8 cellular contexts compared by ENCODE assay signal in genomic region chr1:45687014-45687752, GRCh38. TPM values are rescaled to one million over a fixed set of nuclear protein-coding genes. Genes with fewer than 3 reads are reported as not detected.
DNase-seq lines count a peak whose midpoint lies in the region; ATAC-seq, FAIRE-seq and TF ChIP-seq lines count a peak whose summit lies in the region.

No MANE protein-coding gene starts in this region.

- peaks cover 2% of the 10 kb centered on the region in 2 experiments for H3K36me3 ChIP-seq in keratinocyte (ENCODE audit: control insufficient read depth in 2 of 2, extremely low read depth in 1 of 2, insufficient read depth in 2 of 2, low read length in 2 of 2)

- H3K27me3 ChIP-seq in keratinocyte (ENCODE audit: control insufficient read depth, extremely low read depth, insufficient read depth, low read length) = no peaks in the 10 kb centered on the region

- H4K20me1 ChIP-seq in keratinocyte (ENCODE audit: control insufficient read depth, extremely low read depth, insufficient read depth, low read length) = no peaks in the 10 kb centered on the region

- DNase-seq in Ammon's horn (ENCODE audit: low spot score) (peak; percentile 99), NCI-H460 (ENCODE audit: extremely low read depth, low read depth) (peak; percentile 95), cerebellum (ENCODE audit: low spot score) (peak; percentile 97), keratinocyte (ENCODE audit: low read depth, low spot score) (peak; percentile 90)
- peak; percentile 95 for DNase-seq in activated CD4-positive, alpha-beta T cell treated with anti-CD3 and anti-CD28 coated beads for 1 hour
- peak; percentile 90 to 92 for DNase-seq in stimulated activated CD4-positive, alpha-beta T cell treated with anti-CD3 and anti-CD28 coated beads, Interleukin-15, amount 100 ng/mL, for 1 hour (ENCODE audit: low read depth in 1 of 2, low spot score in 1 of 2)

- peak overlapping the region; percentile 99 for H3K27ac ChIP-seq in keratinocyte (ENCODE audit: control insufficient read depth, insufficient read depth, low read length)

- no peaks in the 10 kb centered on the region for H3K9me3 ChIP-seq in keratinocyte (ENCODE audit: control insufficient read depth, low read depth, low read length)

- peaks cover 81% of the 10 kb centered on the region for H3K79me2 ChIP-seq in keratinocyte (ENCODE audit: control insufficient read depth, insufficient read depth, low read length)

- peak; percentile 77 for FAIRE-seq in keratinocyte (lab: Jason Lieb, UNC)

- peak overlapping the region; percentile 100 for H3K4me2 ChIP-seq in keratinocyte (ENCODE audit: control insufficient read depth, extremely low read depth, insufficient read depth, low read depth, low read length)

- dilution Hi-C loops in keratinocyte (cut with MboI; ENCODE audit: extremely low pct_ligation_motif_present, low sequenced_read_pairs) = loop anchor here (25.0 kb wide), 1 partner anchor 175 kb away; no protein-coding TSS in a partner anchor

- peak overlapping the region; percentile 94 for H2AFZ ChIP-seq in keratinocyte (ENCODE audit: control insufficient read depth, low read length)

- peak; percentile 97 for TF ChIP-seq POLR2A in GM19193 (IDR thresholded peaks at IDR 0.05; ENCODE audit: extremely low read depth, insufficient read depth, insufficient read length)

- peak; percentile 83 for ATAC-seq in HG03432 (IDR thresholded peaks at IDR 0.05; ENCODE audit: unreplicated experiment)

- H3K9me1 ChIP-seq in keratinocyte (ENCODE audit: control insufficient read depth, extremely low read depth, insufficient read depth, low read length) = no peaks in the 10 kb centered on the region

- H3K9ac ChIP-seq in keratinocyte (ENCODE audit: control insufficient read depth, extremely low read depth, insufficient read depth, low read length) = peak overlapping the region; percentile 94

- H3K4me3 ChIP-seq in keratinocyte (ENCODE audit: control insufficient read depth in 2 of 3, extremely low read depth in 1 of 3, insufficient read depth in 2 of 3, low read depth in 1 of 3, low read length in 3 of 3) = peak overlapping the region; percentile 72 to 100 (median 100)

- TF ChIP-seq CTCF in keratinocyte (optimal IDR thresholded peaks at IDR 0.05 in 1 of 3, IDR thresholded peaks at IDR 0.05 in 1 of 3, conservative IDR thresholded peaks at IDR 0.05 in 1 of 3; ENCODE audit: extremely low read depth in 1 of 3, insufficient read depth in 2 of 3, low read length in 3 of 3) = no peak

- H3K4me1 ChIP-seq in keratinocyte (ENCODE audit: control insufficient read depth, extremely low read depth, insufficient read depth, low read length) = peaks cover 15% of the 10 kb centered on the region

RNA-seq across cellular contexts. Expression of gene TMEM69, which starts 0.8 kb away (rescaled TPM):
- total RNA-seq in NCI-H460 (2014; rRNA removed; shearing (Covaris generic)) = 50.6 and 59.2 TPM in 2 replicates
- polyA plus RNA-seq in NCI-H460 (2014; cell fraction: nucleus; rRNA removed) = 28.9 and 33.6 TPM in 2 replicates
- 19.8 TPM for total RNA-seq in cerebellum
- 69.7 to 110 TPM (median 91.4 TPM) in 3 replicates for polyA plus RNA-seq in keratinocyte
- 3.4 TPM for polyA plus RNA-seq in keratinocyte (2011; ENCODE audit: low read depth)
- polyA plus RNA-seq in keratinocyte (2011; cell fraction: cytosol; rRNA removed) = 58.5 and 128 TPM in 2 replicates
- 56.8 and 60.7 TPM in 2 replicates for polyA plus RNA-seq in keratinocyte (2011; cell fraction: nucleus; rRNA removed)
- 23.0 and 33.4 TPM in 2 replicates for polyA plus RNA-seq in keratinocyte (2012; ENCODE audit: low replicate concordance)
- polyA minus RNA-seq in keratinocyte = 29.4 to 67.0 TPM (median 38.5 TPM) in 3 replicates
- polyA minus RNA-seq in keratinocyte (2011; cell fraction: cytosol; rRNA and poly(A)+ RNA removed) = 27.6 TPM
- polyA minus RNA-seq in keratinocyte (2011; cell fraction: nucleus; rRNA and poly(A)+ RNA removed) = 18.6 and 27.5 TPM in 2 replicates

RNA-seq across cellular contexts. Expression of gene GPBP1L1, which starts 0.8 kb away (rescaled TPM):
- 71.3 and 76.7 TPM in 2 replicates for total RNA-seq in NCI-H460 (2014; rRNA removed; shearing (Covaris generic))
- 50.4 and 75.5 TPM in 2 replicates for polyA plus RNA-seq in NCI-H460 (2014; cell fraction: nucleus; rRNA removed)
- total RNA-seq in cerebellum = 71.7 TPM
- 43.4 to 65.5 TPM (median 64.1 TPM) in 3 replicates for polyA plus RNA-seq in keratinocyte
- polyA plus RNA-seq in keratinocyte (2011; ENCODE audit: low read depth) = 212 TPM
- polyA plus RNA-seq in keratinocyte (2011; cell fraction: cytosol; rRNA removed) = 36.3 and 73.7 TPM in 2 replicates
- 89.4 and 117 TPM in 2 replicates for polyA plus RNA-seq in keratinocyte (2011; cell fraction: nucleus; rRNA removed)
- polyA plus RNA-seq in keratinocyte (2012; ENCODE audit: low replicate concordance) = 50.3 and 70.4 TPM in 2 replicates
- 62.5 to 115 TPM (median 94.5 TPM) in 3 replicates for polyA minus RNA-seq in keratinocyte
- 51.8 TPM for polyA minus RNA-seq in keratinocyte (2011; cell fraction: cytosol; rRNA and poly(A)+ RNA removed)
- 67.1 and 118 TPM in 2 replicates for polyA minus RNA-seq in keratinocyte (2011; cell fraction: nucleus; rRNA and poly(A)+ RNA removed)

Comparison
In these comparisons a context has a peak if more than half of its experiments do, and no peak if none do; other contexts are left out.
1. Peak in every context shown above with its lines: DNase-seq, ATAC-seq, H3K4me3 ChIP-seq and H3K27ac ChIP-seq.